In genomic region chr12:53969588-53970259, GRCh38 we compare ENCODE assay signal across 1 cellular context.
TF ChIP-seq lines count a peak whose summit lies in the region.

No MANE protein-coding gene starts in this region.

TF ChIP-seq in GM23338, 12 proteins besides CTCF, POLR2A, EP300 and RAD21 (continued from another document):
- no peak for TF ChIP-seq ZNF462 (CRISPR knock-in tag; IDR thresholded peaks at IDR 0.05)
- TF ChIP-seq ETS1 (IDR thresholded peaks at IDR 0.05): no peak
- no peak for TF ChIP-seq ZNF114 (CRISPR knock-in tag; IDR thresholded peaks at IDR 0.05)
- TF ChIP-seq EZH2 (IDR thresholded peaks at IDR 0.05; ENCODE audit: low read depth, unreplicated experiment): peak; percentile 15
- no peak for TF ChIP-seq STAT1 (IDR thresholded peaks at IDR 0.05; ENCODE audit: unreplicated experiment)
- no peak for TF ChIP-seq JUNB (IDR thresholded peaks at IDR 0.05; ENCODE audit: unreplicated experiment)
